Comparison of ENCODE assay signal across 8 cellular contexts in genomic region chr7:28037220-28038010, GRCh38.
DNase-seq lines count a peak whose midpoint lies in the region; ATAC-seq and TF ChIP-seq lines count a peak whose summit lies in the region.

No MANE protein-coding gene starts in this region.

- peak; percentile 92 for ATAC-seq in HG02610 (IDR thresholded peaks at IDR 0.05; ENCODE audit: unreplicated experiment)
- ATAC-seq in omental fat pad (ENCODE audit: low FRiP score) = peak; percentile 86

- TF ChIP-seq CTCF in omental fat pad (IDR thresholded peaks at IDR 0.05) = no peak

- DNase-seq in DMS 273 (lab: John Stamatoyannopoulos, UW; ENCODE audit: unreplicated experiment) = peak; percentile 17
- no peak for DNase-seq in DMS 273 treated with DMSO at 0.1 percent for 48 hours (lab: John Stamatoyannopoulos, UW)
- peak; percentile 90 for DNase-seq in NOMO-1 treated with DMSO at 0.1 percent for 48 hours (lab: John Stamatoyannopoulos, UW; ENCODE audit: unreplicated experiment)
- peak; percentile 98 for DNase-seq in dedifferentiated amniotic fluid mesenchymal stem cell (ENCODE audit: extremely low spot score)
- DNase-seq in omental fat pad (ENCODE audit: low spot score) = no peak
- DNase-seq in NCI-H82 treated with DMSO at 0.1 percent for 48 hours (lab: John Stamatoyannopoulos, UW; ENCODE audit: unreplicated experiment) = no peak
- no peak for DNase-seq in retina

Comparison
In these comparisons a context has a peak if more than half of its experiments do, and no peak if none do; other contexts are left out.
1. DNase-seq: peak in DMS 273 (single experiment), NOMO-1 treated with DMSO at 0.1 percent for 48 hours (single experiment) and dedifferentiated amniotic fluid mesenchymal stem cell (single experiment); none in DMS 273 treated with DMSO at 0.1 percent for 48 hours (single experiment), omental fat pad (single experiment), NCI-H82 treated with DMSO at 0.1 percent for 48 hours (single experiment) and retina (single experiment).